ENCODE assay signal across 8 cellular contexts in genomic region chr2:96174251-96175144, GRCh38. TPM values are rescaled to one million over a fixed set of nuclear protein-coding genes. Genes with fewer than 3 reads are reported as not detected.
DNase-seq lines count a peak whose midpoint lies in the region; ATAC-seq and TF ChIP-seq lines count a peak whose summit lies in the region.

No MANE protein-coding gene starts in this region.

- no peak overlapping the region for H4K8ac ChIP-seq in H9 (replicated peaks; ENCODE audit: insufficient read length, low read depth, low read length)

- H3K9me3 ChIP-seq in H9 (ENCODE audit: control insufficient read depth, low read depth, low read length): no peaks in the 10 kb centered on the region

- H2BK120ac ChIP-seq in H9 (ENCODE audit: low read depth, low read length, poor library complexity, severe bottlenecking): no peak overlapping the region

- H2AFZ ChIP-seq in H9 (ENCODE audit: low read length): no peak overlapping the region

- H2BK12ac ChIP-seq in H9 (ENCODE audit: insufficient read length, low read depth, low read length): no peak overlapping the region

- H3K18ac ChIP-seq in H9 (ENCODE audit: insufficient read length, low read depth, low read length): no peak overlapping the region

- no peak overlapping the region for H3K27ac ChIP-seq in H9 (ENCODE audit: insufficient read length, low read depth, low read length)

- peaks cover 0 to 4% (median 0%) of the 10 kb centered on the region in 3 experiments; a peak in 1 of 7 replicates for H3K36me3 Mint-ChIP-seq in H9 (ENCODE audit: insufficient read depth in 1 of 3, low read depth in 3 of 3)
- no peaks in the 10 kb centered on the region for H3K36me3 Mint-ChIP-seq in activated naive CD8-positive, alpha-beta T cell

- no peak overlapping the region for H3K27ac Mint-ChIP-seq in H9
- H3K27ac Mint-ChIP-seq in activated naive CD8-positive, alpha-beta T cell: peak overlapping the region; percentile 80

- H3K4me1 Mint-ChIP-seq in H9: no peaks in the 10 kb centered on the region
- peaks cover 23% of the 10 kb centered on the region for H3K4me1 Mint-ChIP-seq in activated naive CD8-positive, alpha-beta T cell (ENCODE audit: low read depth)

- H2BK15ac ChIP-seq in H9 (ENCODE audit: low read depth, low read length): no peak overlapping the region

- no peaks in the 10 kb centered on the region for H3K23me2 ChIP-seq in H9 (ENCODE audit: insufficient read length, low read depth, low read length, poor library complexity, severe bottlenecking)

- no peak overlapping the region for H3K4ac ChIP-seq in H9 (ENCODE audit: low read depth, low read length)

- no peak overlapping the region for H3K14ac ChIP-seq in H9 (ENCODE audit: insufficient read depth, low read length)

- peaks cover 7 to 11% of the 10 kb centered on the region in 2 experiments for H3K9me3 Mint-ChIP-seq in H9
- no peaks in the 10 kb centered on the region for H3K9me3 Mint-ChIP-seq in activated naive CD8-positive, alpha-beta T cell (ENCODE audit: low read depth)

- peak; percentile 92 for TF ChIP-seq CTCF in H9 (conservative IDR thresholded peaks at IDR 0.05)

- H4K20me1 ChIP-seq in H9 (ENCODE audit: control insufficient read depth, insufficient read depth, insufficient read length): no peaks in the 10 kb centered on the region

- H3K79me1 ChIP-seq in H9 (ENCODE audit: insufficient read depth, low read depth, low read length, poor library complexity, severe bottlenecking): no peaks in the 10 kb centered on the region

- H3K4me3 Mint-ChIP-seq in H9: no peak overlapping the region
- H3K4me3 Mint-ChIP-seq in activated naive CD8-positive, alpha-beta T cell: peak overlapping the region; percentile 64

- H4K91ac ChIP-seq in H9 (ENCODE audit: insufficient read length, low read depth, low read length): no peak overlapping the region

- H3K79me2 ChIP-seq in H9 (ENCODE audit: insufficient read depth, low read length): no peaks in the 10 kb centered on the region

- no peaks in the 10 kb centered on the region for H3K4me1 ChIP-seq in H9 (ENCODE audit: insufficient read depth, low read length)

- no peak overlapping the region for H3K9ac ChIP-seq in H9 (ENCODE audit: extremely low read depth, insufficient read length, low read length)

- H3K27me3 ChIP-seq in H9 (ENCODE audit: insufficient read depth, low read length): no peaks in the 10 kb centered on the region

- H3T11ph ChIP-seq in H9 (ENCODE audit: low read length): no peak overlapping the region

- no peak overlapping the region for H3K23ac ChIP-seq in H9 (ENCODE audit: insufficient read length, low read depth, low read length)

- no peak overlapping the region for H4K5ac ChIP-seq in H9 (ENCODE audit: insufficient read length, low read depth, low read length)

- H3K56ac ChIP-seq in H9 (ENCODE audit: insufficient read length, low read depth, low read length): no peak overlapping the region

- WGBS in H9 (ENCODE audit: extremely low coverage, insufficient read length, low lambda C conversion rate): no CpG with 5 or more reads among the region's 8 CpGs

- DNase-seq in Daoy (ENCODE audit: low read depth) (peak; percentile 73), H9 (peak; percentile 80), NCI-H1092 (lab: John Stamatoyannopoulos, UW) (peak; percentile 23), SW480 (ENCODE audit: low spot score) (peak; percentile 74), cardiac septum (ENCODE audit: low spot score) (peak; percentile 85), putamen (ENCODE audit: low spot score) (peak; percentile 68)

- H2BK5ac ChIP-seq in H9 (ENCODE audit: insufficient read length, low read length): no peak overlapping the region

- H2BK20ac ChIP-seq in H9 (ENCODE audit: low read depth, low read length, poor library complexity, severe bottlenecking): no peak overlapping the region

- H3K4me2 ChIP-seq in H9 (ENCODE audit: insufficient read depth, insufficient read length, low read length): no peak overlapping the region

- H2AK5ac ChIP-seq in H9 (ENCODE audit: insufficient read length, low read length): no peak overlapping the region

- ATAC-seq in HG03280 (IDR thresholded peaks at IDR 0.05; ENCODE audit: unreplicated experiment): no peak

- intact Hi-C loops in cardiac septum (cut with DNase I): loop anchor here (5.0 kb wide), 1 partner anchor 37 kb away; the partner anchor contains the start of gene ASTL

- H3K27me3 Mint-ChIP-seq in H9 (ENCODE audit: low read depth): peaks cover 4% of the 10 kb centered on the region
- H3K27me3 Mint-ChIP-seq in activated naive CD8-positive, alpha-beta T cell: no peaks in the 10 kb centered on the region

RNA-seq across cellular contexts. Expression of gene DUSP2, which starts 29.3 kb away (rescaled TPM):
- 21.1 and 24.4 TPM in 2 replicates for total RNA-seq in Daoy (2014; rRNA removed; shearing (Covaris generic))
- total RNA-seq in H9 (2021) (13.5 and 14.9 TPM in 2 replicates), cardiac septum (1.3 TPM)

RNA-seq across cellular contexts. Expression of gene STARD7, which starts 34.1 kb away (rescaled TPM):
- total RNA-seq in Daoy (2014; rRNA removed; shearing (Covaris generic)): 176 and 199 TPM in 2 replicates
- total RNA-seq in H9 (2021) (212 and 220 TPM in 2 replicates), cardiac septum (142 TPM)

RNA-seq across cellular contexts. Expression of gene ASTL, which starts 36.2 kb away (rescaled TPM):
- not detected in 2 replicates for total RNA-seq in Daoy (2014; rRNA removed; shearing (Covaris generic))
- 0.72 and 0.81 TPM in 2 replicates for total RNA-seq in H9 (2021)
- not detected for total RNA-seq in cardiac septum

RNA-seq across cellular contexts. Expression of gene ADRA2B, which starts 58.1 kb away (rescaled TPM):
- total RNA-seq in Daoy (2014; rRNA removed; shearing (Covaris generic)): 0.42 TPM in 1 of 2 replicates, not detected in the other
- total RNA-seq in H9 (2021): 2.7 TPM in 2 replicates
- total RNA-seq in cardiac septum: 5.5 TPM

Comparison
In these comparisons a context has a peak if more than half of its experiments do, and no peak if none do; other contexts are left out.
1. DNase-seq: peak in every context shown above with its lines; median percentile 85 in cardiac septum; 80 in H9; 74 in SW480; 73 in Daoy; 68 in putamen; 23 in NCI-H1092.